In the genomic region with DNA sequence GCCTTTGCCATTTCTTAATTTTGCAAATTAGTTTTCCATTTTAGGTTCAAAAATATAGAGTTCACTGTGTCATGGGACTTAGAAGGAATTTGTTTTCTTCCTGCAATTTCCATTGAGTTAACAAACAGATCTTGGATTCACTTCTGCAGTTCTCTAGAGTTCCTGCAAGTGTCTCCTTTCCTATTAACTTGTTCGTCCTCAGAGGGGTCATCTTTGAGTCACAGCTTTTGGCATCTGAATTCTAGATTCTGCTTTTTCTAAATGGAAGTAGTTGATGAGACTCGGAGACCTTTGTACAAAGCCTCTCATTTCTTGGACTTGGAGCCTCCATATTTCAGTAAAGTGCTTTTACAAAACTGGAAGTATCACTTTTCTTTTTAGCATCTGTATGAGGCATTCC, we compare ENCODE assay signal across 11 cellular contexts.
DNase-seq lines count a peak whose midpoint lies in the region; ATAC-seq, FAIRE-seq and TF ChIP-seq lines count a peak whose summit lies in the region.
"Had no signal": no experiment of that assay in that cellular context is flagged by ENCODE, and none has a peak within 500 bp of the region (broad histone marks: within the 10 kb centered on the region; RNA-seq: fewer than 3 reads in every experiment).

No MANE protein-coding gene starts in this region.

- no peaks in the 10 kb centered on the region for H3K79me2 ChIP-seq in Karpas-422 (ENCODE audit: low read length)

- no peak overlapping the region for H3K4me2 ChIP-seq in Karpas-422 (ENCODE audit: low read depth, low read length, poor library complexity, severe bottlenecking)

- no peak overlapping the region for H3K27ac ChIP-seq in dorsolateral prefrontal cortex
- no peak overlapping the region for H3K27ac ChIP-seq in Karpas-422 (ENCODE audit: low read length)
- H3K27ac ChIP-seq: epithelial cell of prostate had no signal

- ATAC-seq in HG02981 (IDR thresholded peaks at IDR 0.05; ENCODE audit: unreplicated experiment) = no peak

- in situ Hi-C loops in ACHN (cut with HindIII; ENCODE audit: low pct_ligation_motif_present, low pct_unique_long_range_greater_than_20kb, low sequenced_read_pairs) = no loop called here

- H3K4me1 ChIP-seq in Karpas-422 (ENCODE audit: low read length) = no peaks in the 10 kb centered on the region

- TF ChIP-seq CTCF in dorsolateral prefrontal cortex (IDR thresholded peaks at IDR 0.05 in 54 of 56, conservative IDR thresholded peaks at IDR 0.05 in 2 of 56; ENCODE audit: low read depth in 1 of 56, partially characterized antibody in 56 of 56) = peak in 6 of 56 donors; percentile 12 to 18 (median 16)

- no peak for TF ChIP-seq POLR2A in H54 (IDR thresholded peaks at IDR 0.05; ENCODE audit: low read depth, low read length)

- H3K4me3 ChIP-seq in dorsolateral prefrontal cortex (no peak overlapping the region), Karpas-422 (ENCODE audit: low read length) (no peak overlapping the region)

- H3K9me2 ChIP-seq in Karpas-422 (replicated peaks; ENCODE audit: insufficient read depth, low read length) = no peaks in the 10 kb centered on the region

- H3K36me3 ChIP-seq in Karpas-422 (ENCODE audit: insufficient read depth, low read length) = no peaks in the 10 kb centered on the region

- no peaks in the 10 kb centered on the region for H3K9me3 ChIP-seq in Karpas-422 (ENCODE audit: low read length)

- H3K27me3 ChIP-seq in dorsolateral prefrontal cortex (no peaks in the 10 kb centered on the region), Karpas-422 (ENCODE audit: low read length) (no peaks in the 10 kb centered on the region)

- peak; percentile 95 for FAIRE-seq in H54 (lab: Jason Lieb, UNC)

- H4K20me1 ChIP-seq in Karpas-422 (ENCODE audit: insufficient read depth, low read depth, low read length) = no peaks in the 10 kb centered on the region; the same call in 1 of the 2 replicates

- no peak overlapping the region for H3K9ac ChIP-seq in Karpas-422 (ENCODE audit: low read length)

- H2AFZ ChIP-seq in Karpas-422 (ENCODE audit: low read length) = no peak overlapping the region

- intact Hi-C loops in dorsolateral prefrontal cortex (cut with DNase I) = loop anchor here (5.0 kb wide), 2 partner anchors 391 to 406 kb away; no protein-coding TSS in a partner anchor

- peak; percentile 42 for DNase-seq in ACHN
- no peak for DNase-seq in H54 (ENCODE audit: insufficient read length, low spot score)
- DNase-seq in SW480 (ENCODE audit: low spot score) = peak; percentile 3
- DNase-seq in foreskin melanocyte = peak; percentile 60
- DNase-seq in middle frontal gyrus (ENCODE audit: extremely low spot score, low spot score) = no peak
- no peak for DNase-seq in dorsolateral prefrontal cortex
- no peak for DNase-seq in Karpas-422
- DNase-seq: naive B cell, NCI-H1694 had no signal

Comparison
In these comparisons a context has a peak if more than half of its experiments do, and no peak if none do; other contexts are left out.
1. DNase-seq: peak in ACHN (single experiment), SW480 (single experiment) and foreskin melanocyte (single experiment); none in H54 (single experiment), middle frontal gyrus (single experiment), dorsolateral prefrontal cortex (0 of 10) and Karpas-422 (single experiment).